Comparison of ENCODE assay signal across 29 cellular contexts in the genomic region with DNA sequence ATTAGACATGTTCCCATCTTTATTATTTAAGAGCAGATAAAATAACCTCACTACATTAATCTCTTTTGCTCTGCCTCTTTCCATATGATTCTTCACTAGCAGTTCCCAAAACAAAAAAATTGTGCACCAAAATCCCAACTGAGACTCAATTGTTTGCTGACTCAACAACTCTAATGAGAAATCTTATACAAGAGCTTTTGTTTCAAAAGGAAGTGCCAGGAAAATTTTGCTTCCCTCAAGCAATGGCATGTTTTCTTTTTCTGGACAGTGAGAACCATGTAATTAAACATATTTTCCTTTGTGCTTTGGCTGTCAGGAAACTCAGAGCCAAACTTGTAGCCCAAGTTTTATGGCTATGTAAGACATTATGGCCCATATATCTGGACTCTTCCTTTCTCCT.
DNase-seq lines count a peak whose midpoint lies in the region; TF ChIP-seq lines count a peak whose summit lies in the region.
"Had no signal": no experiment of that assay in that cellular context is flagged by ENCODE, and none has a peak within 500 bp of the region (broad histone marks: within the 10 kb centered on the region; RNA-seq: fewer than 3 reads in every experiment).

No MANE protein-coding gene starts in this region.

- BruUV-seq in mammary epithelial cell (replicated peaks; lab: Mats Ljungman, UMichigan) = no TSS peak

- intact Hi-C loops in mammary epithelial cell (cut with micrococcal nuclease) (no loop called here), breast epithelium (cut with DNase I; ENCODE audit: low total_unique reads) (loop anchor here (10.0 kb wide), 1 partner anchor 209 kb away; no protein-coding TSS in a partner anchor), cardiac septum (cut with DNase I) (no loop called here), CD14-positive monocyte (cut with micrococcal nuclease) (no loop called here)

- no peak for TF ChIP-seq CTCF in mammary epithelial cell (conservative IDR thresholded peaks at IDR 0.05 in 1 of 2, IDR thresholded peaks at IDR 0.05 in 1 of 2; ENCODE audit: extremely low read depth in 1 of 2, insufficient read depth in 1 of 2, low read depth in 1 of 2, low read length in 2 of 2)
- TF ChIP-seq CTCF in breast epithelium (IDR thresholded peaks at IDR 0.05) = no peak
- TF ChIP-seq CTCF in CD14-positive monocyte (IDR thresholded peaks at IDR 0.05) = no peak

- peak overlapping the region; percentile 11 for H3K4me2 ChIP-seq in mammary epithelial cell (ENCODE audit: insufficient read depth, low read depth, low read length)
- H3K4me2 ChIP-seq: hepatocyte had no signal

- dilution Hi-C loops in mammary epithelial cell (cut with HindIII; ENCODE audit: low sequenced_read_pairs) = loop anchor here (5.0 to 10.0 kb wide), 2 partner anchors 49 to 101 kb away; no protein-coding TSS in a partner anchor

- H3K4me1 Mint-ChIP-seq in CD14-positive monocyte = peaks cover 45% of the 10 kb centered on the region
- H3K4me1 Mint-ChIP-seq: stimulated activated naive B cell treated with anti-CD40 and anti-IgM and Interleukin-4, amounts not matched to agents 10 μg/mL and 1 μg/mL and 100 μg/mL, for 72 hours had no signal

- no peaks in the 10 kb centered on the region for H3K36me3 ChIP-seq in mammary epithelial cell (ENCODE audit: insufficient read depth, low read length)
- no peaks in the 10 kb centered on the region for H3K36me3 ChIP-seq in breast epithelium
- H3K36me3 ChIP-seq in adipocyte (ENCODE audit: control insufficient read depth, insufficient read depth, low read length, severe bottlenecking) = no peaks in the 10 kb centered on the region
- H3K36me3 ChIP-seq: brain microvascular endothelial cell, gastroesophageal sphincter, sigmoid colon had no signal

- no peak overlapping the region for H2AFZ ChIP-seq in mammary epithelial cell (ENCODE audit: low read depth, low read length)
- H2AFZ ChIP-seq: hepatocyte had no signal

- H3K27me3 ChIP-seq in mammary epithelial cell (ENCODE audit: insufficient read depth, low read length) = no peaks in the 10 kb centered on the region
- H3K27me3 ChIP-seq in breast epithelium = no peaks in the 10 kb centered on the region
- no peaks in the 10 kb centered on the region for H3K27me3 ChIP-seq in adipocyte (replicated peaks; ENCODE audit: control insufficient read depth, insufficient read depth, low read length)
- H3K27me3 ChIP-seq: brain microvascular endothelial cell, gastroesophageal sphincter, hepatocyte, sigmoid colon had no signal

- no peak overlapping the region for H3K4me3 ChIP-seq in mammary epithelial cell (replicated peaks in 1 of 3; ENCODE audit: insufficient read depth in 1 of 3, low read depth in 2 of 3, low read length in 3 of 3)
- H3K4me3 ChIP-seq in breast epithelium = no peak overlapping the region
- no peak overlapping the region for H3K4me3 ChIP-seq in adipocyte (ENCODE audit: low read length)
- H3K4me3 ChIP-seq: gastroesophageal sphincter, hepatocyte, sigmoid colon had no signal

- no peak overlapping the region for H3K4me3 Mint-ChIP-seq in CD14-positive monocyte
- H3K4me3 Mint-ChIP-seq: activated CD8-positive, alpha-beta T cell treated with anti-CD3 and anti-CD28 coated beads, Interleukin-2, amount 10 ng/mL, durations not matched to agents 7 days and 5 days; activated naive CD8-positive, alpha-beta T cell treated with anti-CD3 and anti-CD28 coated beads, Interleukin-2, amount 50 U/mL, for 24 hours; stimulated activated naive B cell treated with anti-CD40 and anti-IgM and Interleukin-4, amounts not matched to agents 10 μg/mL and 1 μg/mL and 100 μg/mL, for 72 hours had no signal

- peaks cover 0 to 4% (median 0%) of the 10 kb centered on the region in 3 donors for H3K27me3 Mint-ChIP-seq in CD14-positive monocyte (ENCODE audit: low read depth in 3 of 3)
- H3K27me3 Mint-ChIP-seq: activated naive CD8-positive, alpha-beta T cell treated with anti-CD3 and anti-CD28 coated beads, Interleukin-2, amount 50 U/mL, for 24 hours had no signal

- H3K4me1 ChIP-seq in mammary epithelial cell (ENCODE audit: insufficient read depth, low read length) (peaks cover 44% of the 10 kb centered on the region), breast epithelium (peaks cover 0 to 8% of the 10 kb centered on the region in 2 donors), adipocyte (ENCODE audit: control insufficient read depth, insufficient read depth, low read length) (peaks cover 52% of the 10 kb centered on the region)

- H3K27ac ChIP-seq in mammary epithelial cell (ENCODE audit: insufficient read depth, low read depth, low read length) (no peak overlapping the region), breast epithelium (no peak overlapping the region)
- H3K27ac ChIP-seq: brain microvascular endothelial cell, gastroesophageal sphincter, hepatocyte, RWPE1, sigmoid colon had no signal

- no peaks in the 10 kb centered on the region for H3K9me3 ChIP-seq in mammary epithelial cell (replicated peaks; ENCODE audit: insufficient read depth, low read length)
- H3K9me3 ChIP-seq in breast epithelium = no peaks in the 10 kb centered on the region
- H3K9me3 ChIP-seq in adipocyte (ENCODE audit: control insufficient read depth, low read length) = no peaks in the 10 kb centered on the region
- H3K9me3 ChIP-seq: gastroesophageal sphincter, sigmoid colon had no signal

- no peaks in the 10 kb centered on the region for H3K79me2 ChIP-seq in mammary epithelial cell (ENCODE audit: insufficient read depth, low read length)
- H3K79me2 ChIP-seq: hepatocyte had no signal

- no peak overlapping the region for H3K27ac Mint-ChIP-seq in CD14-positive monocyte
- H3K27ac Mint-ChIP-seq: activated CD8-positive, alpha-beta T cell treated with anti-CD3 and anti-CD28 coated beads, Interleukin-2, amount 10 ng/mL, durations not matched to agents 7 days and 5 days; stimulated activated naive B cell treated with anti-CD40 and anti-IgM and Interleukin-4, amounts not matched to agents 10 μg/mL and 1 μg/mL and 100 μg/mL, for 72 hours had no signal

- peaks cover 0 to 4% (median 0%) of the 10 kb centered on the region in 7 donors for H3K9me3 Mint-ChIP-seq in CD14-positive monocyte
- H3K9me3 Mint-ChIP-seq: activated naive CD8-positive, alpha-beta T cell treated with anti-CD3 and anti-CD28 coated beads, Interleukin-2, amount 50 U/mL, for 24 hours; stimulated activated naive B cell treated with anti-CD40 and anti-IgM and Interleukin-4, amounts not matched to agents 10 μg/mL and 1 μg/mL and 100 μg/mL, for 72 hours had no signal

- H3K9ac ChIP-seq in mammary epithelial cell (ENCODE audit: insufficient read depth, low read length) = no peak overlapping the region
- no peak overlapping the region for H3K9ac ChIP-seq in adipocyte (ENCODE audit: low read length)

- CTCF ChIA-PET in mammary epithelial cell (lab: Charles Lee; ENCODE audit: low non-redundant PET) = no interaction called here

- peak; percentile 59 for DNase-seq in mammary epithelial cell
- DNase-seq in breast epithelium (ENCODE audit: low spot score in 2 of 2) = no peak
- peak; percentile 37 for DNase-seq in adipocyte (ENCODE audit: low read depth)
- peak; percentile 41 for DNase-seq in fibroblast of peridontal ligament (ENCODE audit: extremely low read depth)
- DNase-seq in C1 segment of cervical spinal cord (lab: John Stamatoyannopoulos, UW) = no peak
- DNase-seq in cardiac septum (ENCODE audit: low spot score) = no peak
- no peak for DNase-seq in CD14-positive monocyte (ENCODE audit: low spot score)
- no peak for DNase-seq in islet precursor cell
- DNase-seq: 8988T; activated CD8-positive, alpha-beta T cell treated with anti-CD3 and anti-CD28 coated beads, Interleukin-2, amount 10 ng/mL, durations not matched to agents 7 days and 5 days; activated naive CD8-positive, alpha-beta T cell treated with anti-CD3 and anti-CD28 coated beads, Interleukin-2, amount 50 U/mL, for 24 hours; activated T-cell treated with anti-CD3 and anti-CD28 coated beads for 4 hours; brain microvascular endothelial cell; effector memory CD4-positive, alpha-beta T cell; GDM1; H7; KG1; left colon; MM.1S; NCI-H1417 treated with DMSO at 0.1 percent for 48 hours; NCI-H446; NCI-H82; posterior cingulate gyrus; sigmoid colon; stimulated activated CD4-positive, alpha-beta T cell treated with anti-CD3 and anti-CD28 coated beads, Interleukin-4, amount 100 ng/mL, for 24 hours; stimulated activated naive B cell treated with anti-CD40 and anti-IgM and Interleukin-4, amounts not matched to agents 10 μg/mL and 1 μg/mL and 100 μg/mL, for 72 hours had no signal

- no peaks in the 10 kb centered on the region for H4K20me1 ChIP-seq in mammary epithelial cell (ENCODE audit: insufficient read depth, low read length)

- H3K36me3 Mint-ChIP-seq in CD14-positive monocyte = no peaks in the 10 kb centered on the region
- H3K36me3 Mint-ChIP-seq: stimulated activated naive B cell treated with anti-CD40 and anti-IgM and Interleukin-4, amounts not matched to agents 10 μg/mL and 1 μg/mL and 100 μg/mL, for 72 hours had no signal

- TF ChIP-seq POLR2A in breast epithelium (IDR thresholded peaks at IDR 0.05) = no peak

- in situ Hi-C loops in mammary epithelial cell (cut with MboI; ENCODE audit: low sequenced_read_pairs in 2 of 2) = loop anchor here in 1 of 2 donors (10.0 to 25.0 kb wide), 2 partner anchors 69 to 546 kb away; no protein-coding TSS in a partner anchor

Comparison
In these comparisons a context has a peak if more than half of its experiments do, and no peak if none do; other contexts are left out.
1. DNase-seq: peak in mammary epithelial cell (single experiment), adipocyte (single experiment) and fibroblast of peridontal ligament (single experiment); none in breast epithelium (0 of 2), C1 segment of cervical spinal cord (0 of 14), cardiac septum (single experiment), CD14-positive monocyte (single experiment) and islet precursor cell (single experiment).